ENCODE assay signal across 15 cellular contexts in genomic region chr18:79596451-79597175, GRCh38.
"Had no signal": no experiment of that assay in that cellular context is flagged by ENCODE, and none has a peak within 500 bp of the region (broad histone marks: within the 10 kb centered on the region; RNA-seq: fewer than 3 reads in every experiment).

No MANE protein-coding gene starts in this region.

- H3K36me3 ChIP-seq: adrenal gland, prostate gland had no signal

- H3K4me1 Mint-ChIP-seq: activated T-helper 17 cell treated with anti-CD3 and anti-CD28 coated beads, Interleukin-2, amount 50 U/mL, for 72 hours; memory B cell had no signal

- H3K9me3 ChIP-seq: adrenal gland, prostate gland had no signal

- H3K27ac ChIP-seq: adrenal gland, coronary artery, hepatocyte, prostate gland had no signal

- H3K4me1 ChIP-seq: adrenal gland, prostate gland had no signal

- H3K9me3 Mint-ChIP-seq: activated T-helper 17 cell treated with anti-CD3 and anti-CD28 coated beads, Interleukin-2, amount 50 U/mL, for 72 hours; stimulated activated naive CD8-positive, alpha-beta T cell treated with anti-CD3 and anti-CD28 coated beads, Interleukin-15, Interleukin-2, amounts not matched to agents 100 ng/mL and 50 ng/mL, for 24 hours had no signal

- DNase-seq: activated CD4-positive, alpha-beta T cell treated with anti-CD3 and anti-CD28 coated beads, Interleukin-2, amount 50 U/mL, for 1 hour; activated naive CD4-positive, alpha-beta T cell treated with anti-CD3 and anti-CD28 coated beads for 36 hours; activated T-cell treated with anti-CD3 and anti-CD28 coated beads for 4 hours; caudate nucleus; effector CD8-positive, alpha-beta T cell; kidney glomerular epithelial cell; stimulated activated CD4-positive, alpha-beta T cell treated with anti-CD3 and anti-CD28 coated beads, Interleukin-4, amount 100 ng/mL, for 1 hour had no signal

- ATAC-seq: activated T-helper 17 cell treated with anti-CD3 and anti-CD28 coated beads, Interleukin-2, amount 50 U/mL, for 72 hours had no signal

- H3K27ac Mint-ChIP-seq: activated naive CD4-positive, alpha-beta T cell treated with anti-CD3 and anti-CD28 coated beads for 36 hours; activated T-helper 17 cell treated with anti-CD3 and anti-CD28 coated beads, Interleukin-2, amount 50 U/mL, for 72 hours; memory B cell; stimulated activated naive CD8-positive, alpha-beta T cell treated with anti-CD3 and anti-CD28 coated beads, Interleukin-15, Interleukin-2, amounts not matched to agents 100 ng/mL and 50 ng/mL, for 24 hours; T-helper 1 cell treated with Interleukin-12 subunit alpha and Interleukin-12 subunit beta and Interleukin-4 antibody, amounts not matched to agents 30 μg/mL and 1 μg/mL, for 36 hours had no signal

- H3K4me3 Mint-ChIP-seq: activated naive CD4-positive, alpha-beta T cell treated with anti-CD3 and anti-CD28 coated beads for 36 hours; activated T-helper 17 cell treated with anti-CD3 and anti-CD28 coated beads, Interleukin-2, amount 50 U/mL, for 72 hours; memory B cell; stimulated activated naive CD8-positive, alpha-beta T cell treated with anti-CD3 and anti-CD28 coated beads, Interleukin-15, Interleukin-2, amounts not matched to agents 100 ng/mL and 50 ng/mL, for 24 hours; T-helper 1 cell treated with Interleukin-12 subunit alpha and Interleukin-12 subunit beta and Interleukin-4 antibody, amounts not matched to agents 30 μg/mL and 1 μg/mL, for 36 hours had no signal

- H3K4me3 ChIP-seq: adrenal gland, coronary artery, hepatocyte, prostate gland had no signal

- H3K36me3 Mint-ChIP-seq: memory B cell had no signal
